Comparison of ENCODE assay signal across 9 cellular contexts in genomic region chr7:1669954-1670893, GRCh38. TPM values are rescaled to one million over a fixed set of nuclear protein-coding genes. Genes with fewer than 3 reads are reported as not detected.
DNase-seq lines count a peak whose midpoint lies in the region; ATAC-seq, FAIRE-seq and TF ChIP-seq lines count a peak whose summit lies in the region.
"Had no signal": no experiment of that assay in that cellular context is flagged by ENCODE, and none has a peak within 500 bp of the region (broad histone marks: within the 10 kb centered on the region; RNA-seq: fewer than 3 reads in every experiment).

Gene ELFN1 (plus strand): TSS chr7:1670277. CDS start chr7:1744597, 74,320 bp downstream.

- no TSS peak for BruUV-seq in MCF 10A (replicated peaks; lab: Mats Ljungman, UMichigan)
- BruUV-seq in GM12878 (replicated peaks; lab: Mats Ljungman, UMichigan) = no TSS peak

- H3K9ac ChIP-seq in GM12878 (ENCODE audit: control insufficient read depth, insufficient read depth, low read length) = no peak within 1 kb of the TSS

- H3K9me3 Mint-ChIP-seq in MCF 10A (ENCODE audit: unreplicated experiment) = no peaks in the 10 kb centered on the region

- ATAC-seq in GM12878 = no peak
- no peak for ATAC-seq in left lung
- ATAC-seq in HG02885 (IDR thresholded peaks at IDR 0.05; ENCODE audit: poor library complexity, unreplicated experiment) = no peak
- no peak for ATAC-seq in GM21529 (IDR thresholded peaks at IDR 0.05; ENCODE audit: unreplicated experiment)

- TF ChIP-seq CTCF in MCF 10A (IDR thresholded peaks at IDR 0.05; ENCODE audit: unreplicated experiment) (no peak), GM12878 (IDR thresholded peaks at IDR 0.05 in 2 of 3, conservative IDR thresholded peaks at IDR 0.05 in 1 of 3; ENCODE audit: control insufficient read depth in 2 of 3, extremely low read depth in 1 of 3, insufficient read depth in 1 of 3, low read depth in 3 of 3, low read length in 3 of 3) (no peak), left lung (IDR thresholded peaks at IDR 0.05) (no peak)

- H3K4me3 ChIP-seq in GM12878 (no peak within 1 kb of the TSS), left lung (no peak within 1 kb of the TSS)

- peaks cover 24% of the 10 kb centered on the region for H3K27me3 Mint-ChIP-seq in MCF 10A (ENCODE audit: insufficient read depth, unreplicated experiment)

- H3K79me2 ChIP-seq in GM12878 (ENCODE audit: control insufficient read depth, insufficient read depth, low read length) = no peaks in the 10 kb centered on the region

- no peaks in the 10 kb centered on the region for H4K20me1 ChIP-seq in GM12878 (ENCODE audit: control insufficient read depth, insufficient read depth)

- H3K4me1 ChIP-seq in GM12878 (ENCODE audit: control insufficient read depth, insufficient read depth, low read length) (no peaks in the 10 kb centered on the region), left lung (peaks cover 15 to 47% of the 10 kb centered on the region in 2 donors)

- no peak within 1 kb of the TSS for H3K4me2 ChIP-seq in GM12878 (ENCODE audit: control insufficient read depth, insufficient read depth)

- CTCF ChIA-PET in MCF 10A (lab: Yijun Ruan, JAX) = no interaction called here
- CTCF ChIA-PET in GM12878 (lab: Yijun Ruan, JAX) = no interaction called here

- FAIRE-seq in GM12878 (lab: Jason Lieb, UNC) (no peak), GM12892 (lab: Jason Lieb, UNC) (no peak)
- FAIRE-seq: GM18507 had no signal

- RAD21 ChIA-PET in GM12878 (lab: Charles Lee; ENCODE audit: unreplicated experiment) = no interaction called here

- no peaks in the 10 kb centered on the region for H3K36me3 Mint-ChIP-seq in MCF 10A (ENCODE audit: insufficient read depth, unreplicated experiment)

- H3K36me3 ChIP-seq in GM12878 (ENCODE audit: control insufficient read depth in 2 of 2, insufficient read depth in 2 of 2, low read length in 1 of 2) (no peaks in the 10 kb centered on the region), left lung (no peaks in the 10 kb centered on the region)

- 21% methylated on average over 18 of the region's 110 CpGs for WGBS in GM12878 (ENCODE audit: insufficient coverage, insufficient replicate concordance, low lambda C conversion rate, missing lambda C conversion rate)

- DNase-seq in T47D (ENCODE audit: low read depth in 1 of 2, low spot score in 1 of 2) (peak; percentile 45 to 76), MCF 10A (ENCODE audit: unreplicated experiment) (no peak), GM12878 (ENCODE audit: low read depth, low spot score) (no peak), left lung (peak; percentile 31 to 75), GM12892 (ENCODE audit: insufficient read length) (no peak), NCI-H774 (lab: John Stamatoyannopoulos, UW) (no peak)

- no peak within 1 kb of the TSS for H2AFZ ChIP-seq in GM12878 (ENCODE audit: control insufficient read depth, low read depth, low read length)

- SMC1A ChIA-PET in GM12878 (lab: Charles Lee; ENCODE audit: uncharacterized antibody, unreplicated experiment) = no interaction called here

- H3K27ac Mint-ChIP-seq in MCF 10A (ENCODE audit: low read depth, unreplicated experiment) = no peak within 1 kb of the TSS

- no peak for TF ChIP-seq POLR2A in GM12878 (IDR thresholded peaks at IDR 0.05; ENCODE audit: low read depth, low read length)
- TF ChIP-seq POLR2A in GM12892 (IDR thresholded peaks at IDR 0.05; ENCODE audit: low read depth, low read length) = no peak

- peaks cover 0 to 6% of the 10 kb centered on the region in 2 experiments; a peak in 2 of 4 replicates for H3K27me3 ChIP-seq in GM12878 (replicated peaks in 1 of 2; ENCODE audit: control insufficient read depth in 2 of 2, insufficient read depth in 2 of 2, low read length in 1 of 2)
- peaks cover 53 to 100% of the 10 kb centered on the region in 2 donors for H3K27me3 ChIP-seq in left lung

- no peak for TF ChIP-seq RAD21 in GM12878 (IDR thresholded peaks at IDR 0.05; ENCODE audit: insufficient read depth, low read depth, low read length)

- POLR2A ChIA-PET in MCF 10A (lab: Yijun Ruan, JAX) (no interaction called here), GM12878 (lab: Charles Lee) (no interaction called here)

- intact Hi-C loops in MCF 10A (cut with micrococcal nuclease) = loop anchor here (10.0 kb wide), 1 partner anchor 535 kb away; no protein-coding TSS in a partner anchor
- intact Hi-C loops in GM12878 (cut with micrococcal nuclease; ENCODE audit: unreplicated experiment) = loop anchor here (5.0 kb wide), 1 partner anchor 537 kb away; no protein-coding TSS in a partner anchor
- intact Hi-C loops in left lung (cut with DNase I) = loop anchor here in 1 of 2 donors (10.0 kb wide), 1 partner anchor 535 kb away; no protein-coding TSS in a partner anchor

- in situ Hi-C loops in T47D (cut with HindIII; ENCODE audit: low pct_unique_long_range_greater_than_20kb, low sequenced_read_pairs) (no loop called here), GM12878 (cut with MboI) (loop anchor here (10.0 kb wide), 1 partner anchor 545 kb away; no protein-coding TSS in a partner anchor)

- TF ChIP-seq EP300 in GM12878 (IDR thresholded peaks at IDR 0.05; ENCODE audit: borderline replicate concordance in 1 of 2, control insufficient read depth in 1 of 2, low read depth in 2 of 2, low read length in 2 of 2) = no peak

- no peaks in the 10 kb centered on the region for H3K9me3 ChIP-seq in GM12878 (replicated peaks; ENCODE audit: control insufficient read depth, insufficient read depth, low read length)
- no peaks in the 10 kb centered on the region for H3K9me3 ChIP-seq in left lung

- no peak within 1 kb of the TSS for H3K27ac ChIP-seq in GM12878 (ENCODE audit: control insufficient read depth, insufficient read depth)
- no peak within 1 kb of the TSS for H3K27ac ChIP-seq in left lung

- no peak within 1 kb of the TSS for H3K4me3 Mint-ChIP-seq in MCF 10A (ENCODE audit: unreplicated experiment)

- H3K4me1 Mint-ChIP-seq in MCF 10A (ENCODE audit: insufficient read depth, unreplicated experiment) = no peaks in the 10 kb centered on the region

TF ChIP-seq in GM12878, 131 proteins besides CTCF, POLR2A, EP300 and RAD21:
- TF ChIP-seq HDAC6 (IDR thresholded peaks at IDR 0.05; ENCODE audit: unreplicated experiment) (peak; percentile 70), JUND (IDR thresholded peaks at IDR 0.05; ENCODE audit: low read depth, low read length) (no peak)
TF ChIP-seq in GM12878: peak in this region for 1.

RNA-seq across cellular contexts. Expression of gene ELFN1, which starts in this region (rescaled TPM):
- total RNA-seq in MCF 10A (2022) (not detected in 2 replicates), GM12878 (2014; rRNA removed) (not detected in 2 replicates), GM12878 (2014; rRNA removed; fragmentation: Illumina TruSeq; extraction: Trizol) (not detected in 2 replicates), GM12878 (2021) (not detected in 2 replicates), left lung (1 to 10 TPM; 1.5 to 1.6 TPM)
- total RNA-seq in GM12878 (2013; cell fraction: nucleolus; rRNA removed) = 0.15 TPM in 1 of 2 replicates, not detected in the other
- polyA plus RNA-seq in GM12878 (2011; ENCODE audit: low read depth) = not detected
- polyA plus RNA-seq in GM12878 (2011; rRNA removed) (0.04 TPM in 1 of 2 replicates, not detected in the other), GM12878 (2014; fragmentation: Illumina TruSeq; extraction: Trizol) (not detected in 2 replicates), GM12878 (2014; fragmentation: Nextera tagmentation; extraction: Ambion mirVana) (not detected), GM12878 (2014; rRNA removed) (0.03 TPM in 1 of 2 replicates, not detected in the other), GM12878 (2016; fragmentation: Nextera tagmentation; extraction: Ambion mirVana) (not detected)
- 0.09 and 0.12 TPM in 2 replicates for polyA plus RNA-seq in GM12878 (2011; cell fraction: cytosol; rRNA removed)
- 0.03 and 0.12 TPM in 2 replicates for polyA plus RNA-seq in GM12878 (2011; cell fraction: nucleus; rRNA removed)
- polyA plus RNA-seq in GM12878 (2012) = 0.13 and 0.14 TPM in 2 replicates
- polyA minus RNA-seq in GM12878 (2011; rRNA and poly(A)+ RNA removed) = 0.15 and 0.22 TPM in 2 replicates
- polyA minus RNA-seq in GM12878 (2011; cell fraction: cytosol; rRNA and poly(A)+ RNA removed) = 0.40 TPM in 1 of 2 replicates, not detected in the other
- polyA minus RNA-seq in GM12878 (2011; cell fraction: nucleus; rRNA and poly(A)+ RNA removed) = not detected in 2 replicates
- 0.17 TPM for polyA plus RNA-seq in GM12892 (2012; ENCODE audit: missing spikeins)

Comparison
In these comparisons a context has a peak if more than half of its experiments do, and no peak if none do; other contexts are left out.
1. DNase-seq: peak in T47D (2 of 2) and left lung (2 of 2); none in MCF 10A (single experiment), GM12878 (single experiment), GM12892 (single experiment) and NCI-H774 (single experiment).